In the genomic region with DNA sequence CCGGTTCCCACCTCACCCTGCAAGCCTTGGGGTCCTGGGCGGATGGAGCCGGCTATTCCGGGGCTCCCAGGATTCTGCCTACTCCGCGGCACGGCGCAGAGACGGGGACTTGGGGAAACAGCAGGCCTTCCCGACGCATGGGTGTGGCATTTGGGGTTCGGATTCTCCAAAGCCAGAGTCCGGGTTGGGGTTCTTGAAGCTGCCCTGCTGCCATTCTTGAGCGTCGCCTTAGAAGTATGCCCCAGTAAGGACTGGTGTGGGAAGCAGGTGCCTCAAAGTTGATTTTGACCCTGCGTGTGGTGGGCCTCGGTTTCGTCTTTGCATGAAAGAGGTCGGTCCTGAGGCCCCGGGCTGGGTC, we compare ENCODE assay signal across 9 cellular contexts. TPM values are rescaled to one million over a fixed set of nuclear protein-coding genes. Genes with fewer than 3 reads are reported as not detected.
DNase-seq lines count a peak whose midpoint lies in the region; ATAC-seq and TF ChIP-seq lines count a peak whose summit lies in the region.
"Had no signal": no experiment of that assay in that cellular context is flagged by ENCODE, and none has a peak within 500 bp of the region (broad histone marks: within the 10 kb centered on the region; RNA-seq: fewer than 3 reads in every experiment).

No MANE protein-coding gene starts in this region.

- peaks cover 5% of the 10 kb centered on the region for H3K36me3 ChIP-seq in adipocyte (ENCODE audit: control insufficient read depth, insufficient read depth, low read length, severe bottlenecking)
- H3K36me3 ChIP-seq in kidney epithelial cell (ENCODE audit: control insufficient read depth, insufficient read depth, low read length) = peaks cover 3% of the 10 kb centered on the region
- peaks cover 4% of the 10 kb centered on the region for H3K36me3 ChIP-seq in thoracic aorta

- H3K4me3 Mint-ChIP-seq in activated T-cell treated with anti-CD3 and anti-CD28 coated beads, Interleukin-2, amount 50 U/mL, for 24 hours = peak overlapping the region; percentile 99

- peaks cover 31% of the 10 kb centered on the region for H3K4me1 ChIP-seq in adipocyte (ENCODE audit: control insufficient read depth, insufficient read depth, low read length)
- H3K4me1 ChIP-seq in thoracic aorta (ENCODE audit: control insufficient read depth in 1 of 2, low read depth in 2 of 2) = peaks cover 37 to 42% of the 10 kb centered on the region in 2 donors

- H3K4me1 Mint-ChIP-seq in activated T-cell treated with anti-CD3 and anti-CD28 coated beads, Interleukin-2, amount 50 U/mL, for 24 hours (ENCODE audit: low read depth) = peaks cover 35% of the 10 kb centered on the region

- no peak for DNase-seq in activated T-cell treated with anti-CD3 and anti-CD28 coated beads, Interleukin-2, amount 50 U/mL, for 24 hours
- no peak for DNase-seq in activated T-cell treated with anti-CD3 and anti-CD28 coated beads, Interleukin-2, amount 50 U/mL, for 48 hours
- DNase-seq in adipocyte (ENCODE audit: low read depth) (no peak), kidney epithelial cell (ENCODE audit: low read depth) (no peak), thoracic aorta (ENCODE audit: low spot score) (no peak), ecto neural progenitor cell (ENCODE audit: low spot score) (no peak), NCI-H146 treated with DMSO at 0.1 percent for 48 hours (lab: John Stamatoyannopoulos, UW; ENCODE audit: unreplicated experiment) (no peak), dedifferentiated amniotic fluid mesenchymal stem cell (ENCODE audit: extremely low spot score) (no peak)
- DNase-seq: activated CD4-positive, CD25-positive, alpha-beta regulatory T cell treated with anti-CD3 and anti-CD28 coated beads, Interleukin-2, amount 50 U/mL, for 72 hours had no signal

- H3K9me3 ChIP-seq in adipocyte (ENCODE audit: control insufficient read depth, low read length) = no peaks in the 10 kb centered on the region
- no peaks in the 10 kb centered on the region for H3K9me3 ChIP-seq in thoracic aorta

- peak overlapping the region; percentile 98 for H3K27ac Mint-ChIP-seq in activated T-cell treated with anti-CD3 and anti-CD28 coated beads, Interleukin-2, amount 50 U/mL, for 24 hours

- H3K27ac ChIP-seq in thoracic aorta = peak overlapping the region; percentile 92 to 96

- H3K9ac ChIP-seq in adipocyte (ENCODE audit: low read length) = peak overlapping the region; percentile 98

- H3K27me3 ChIP-seq in adipocyte (replicated peaks; ENCODE audit: control insufficient read depth, insufficient read depth, low read length) (peaks cover 7% of the 10 kb centered on the region), kidney epithelial cell (ENCODE audit: control insufficient read depth, insufficient read depth, low read length) (no peaks in the 10 kb centered on the region), thoracic aorta (replicated peaks; ENCODE audit: insufficient read depth) (no peaks in the 10 kb centered on the region)

- peak overlapping the region; percentile 97 for H3K4me3 ChIP-seq in adipocyte (ENCODE audit: low read length)
- peak overlapping the region; percentile 56 for H3K4me3 ChIP-seq in kidney epithelial cell (ENCODE audit: low read depth, low read length)
- peak overlapping the region; percentile 97 for H3K4me3 ChIP-seq in thoracic aorta

- H3K27me3 Mint-ChIP-seq in activated T-cell treated with anti-CD3 and anti-CD28 coated beads, Interleukin-2, amount 50 U/mL, for 24 hours = no peaks in the 10 kb centered on the region

- peaks cover 47% of the 10 kb centered on the region for H3K36me3 Mint-ChIP-seq in activated T-cell treated with anti-CD3 and anti-CD28 coated beads, Interleukin-2, amount 50 U/mL, for 24 hours (ENCODE audit: low read depth)

- ATAC-seq in thoracic aorta (ENCODE audit: insufficient number of reproducible peaks, low FRiP score, low read depth) = no peak

- TF ChIP-seq CTCF in kidney epithelial cell (IDR thresholded peaks at IDR 0.05; ENCODE audit: insufficient read depth, low read length, poor library complexity, severe bottlenecking) (no peak), thoracic aorta (IDR thresholded peaks at IDR 0.05) (no peak)

- H3K9me3 Mint-ChIP-seq in activated T-cell treated with anti-CD3 and anti-CD28 coated beads, Interleukin-2, amount 50 U/mL, for 24 hours = no peaks in the 10 kb centered on the region

RNA-seq across cellular contexts. Expression of gene GUK1, which starts 0.6 kb away (rescaled TPM):
- 302 and 377 TPM in 2 replicates for total RNA-seq in kidney epithelial cell
- 100 to 1,000 TPM; 252 to 422 TPM for total RNA-seq in thoracic aorta

RNA-seq across cellular contexts. Expression of gene GJC2, which starts 9.0 kb away (rescaled TPM):
- total RNA-seq in kidney epithelial cell (0.21 and 0.38 TPM in 2 replicates), thoracic aorta (1 to 10 TPM in 1 of 2 donors, under 1 TPM in 1; 0.95 to 3.6 TPM)

RNA-seq across cellular contexts. Expression of gene IBA57, which starts 24.9 kb away (rescaled TPM):
- 7.1 and 12.7 TPM in 2 replicates for total RNA-seq in kidney epithelial cell
- total RNA-seq in thoracic aorta = 10 to 100 TPM in 1 of 2 donors, 1 to 10 TPM in 1; 3.5 to 12.2 TPM

RNA-seq across cellular contexts. Expression of gene MRPL55, which starts 31.6 kb away (rescaled TPM):
- 68.7 and 73.5 TPM in 2 replicates for total RNA-seq in kidney epithelial cell
- 10 to 100 TPM; 32.4 to 79.3 TPM for total RNA-seq in thoracic aorta

RNA-seq across cellular contexts. Expression of gene C1orf35, which starts 37.6 kb away (rescaled TPM):
- total RNA-seq in kidney epithelial cell = 16.5 and 20.1 TPM in 2 replicates
- 1 to 10 TPM; 9.1 to 9.7 TPM for total RNA-seq in thoracic aorta
